ENCODE assay signal across 8 cellular contexts in the genomic region with DNA sequence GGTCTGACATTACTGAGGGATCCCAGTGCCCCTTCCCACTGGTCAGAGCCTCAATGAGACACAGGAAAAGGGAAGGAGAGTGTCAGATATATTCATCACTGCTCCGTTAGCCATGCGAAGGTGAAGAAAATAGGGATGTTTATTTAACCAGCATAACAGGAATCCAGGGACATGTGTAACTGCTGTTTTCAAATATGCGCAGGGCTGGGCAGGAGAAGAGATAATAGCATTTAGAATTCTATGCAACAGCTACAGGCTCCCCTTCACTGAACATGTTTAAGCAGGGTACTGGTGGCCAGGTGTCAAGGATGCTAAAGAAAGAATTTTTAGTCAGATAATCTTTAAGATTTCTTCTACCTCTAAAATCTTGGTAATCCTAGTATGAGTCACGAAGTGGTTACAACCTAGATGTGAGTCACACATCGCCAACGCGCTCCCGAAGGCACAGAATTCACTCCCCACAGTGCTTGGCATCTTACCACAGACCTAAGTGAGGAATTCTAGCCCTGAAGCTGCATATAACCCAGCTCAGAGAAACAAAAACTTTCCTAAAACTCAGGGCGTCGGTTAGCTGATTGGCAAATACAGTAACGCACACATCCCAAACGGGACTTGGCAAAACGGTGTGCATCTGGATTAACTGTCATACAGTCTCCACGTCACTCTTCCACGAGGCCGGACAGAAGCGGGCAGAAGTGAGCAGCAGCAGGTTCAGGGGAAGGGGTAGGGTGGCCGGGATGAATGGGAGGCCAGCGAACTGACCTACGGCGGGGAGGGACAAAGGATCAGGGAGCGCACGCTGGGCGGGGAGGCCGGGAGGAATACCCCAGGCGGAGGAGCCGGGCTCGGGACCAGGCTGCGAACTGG. TPM values are rescaled to one million over a fixed set of nuclear protein-coding genes. Genes with fewer than 3 reads are reported as not detected.
A peak's percentile ranks its signal among the peaks of the same experiment; 100 is the strongest.
DNase-seq lines count a peak whose midpoint lies in the region; ATAC-seq and TF ChIP-seq lines count a peak whose summit lies in the region.

No MANE protein-coding gene starts in this region.

- H3K27me3 ChIP-seq in Peyer's patch = no peaks in the 10 kb centered on the region
- H3K27me3 ChIP-seq in gastroesophageal sphincter = no peaks in the 10 kb centered on the region
- H3K27me3 ChIP-seq in neutrophil = peaks cover 13% of the 10 kb centered on the region
- no peaks in the 10 kb centered on the region for H3K27me3 ChIP-seq in thyroid gland

- CTCF ChIA-PET in activated naive CD4-positive, alpha-beta T cell treated with anti-CD3 and anti-CD28 coated beads, Interleukin-2, amount 10 ng/mL, durations not matched to agents 7 days and 5 days (lab: Charles Lee) = interaction anchor here (0.7 kb wide), 1 partner anchor 106 kb away, joined by 3 read pairs; no protein-coding TSS in a partner anchor

- intact Hi-C loops in thyroid gland (cut with DNase I) = no loop called here

- 0 to 3% methylated on average over 9 to 21 of the region's 29 CpGs for WGBS in gastroesophageal sphincter (ENCODE audit: low coverage in 1 of 2), 2 donors
- WGBS in thyroid gland, 2 donors = 2 to 4% methylated on average over 29 of the region's 29 CpGs

- H3K36me3 ChIP-seq in Peyer's patch = no peaks in the 10 kb centered on the region
- no peaks in the 10 kb centered on the region for H3K36me3 ChIP-seq in gastroesophageal sphincter
- no peaks in the 10 kb centered on the region for H3K36me3 ChIP-seq in neutrophil
- no peaks in the 10 kb centered on the region for H3K36me3 ChIP-seq in thyroid gland

- H3K4me3 Mint-ChIP-seq in activated naive CD4-positive, alpha-beta T cell treated with anti-CD3 and anti-CD28 coated beads, Interleukin-2, amount 10 ng/mL, durations not matched to agents 7 days and 5 days = peak overlapping the region; percentile 99

- H3K27me3 Mint-ChIP-seq in activated naive CD4-positive, alpha-beta T cell treated with anti-CD3 and anti-CD28 coated beads, Interleukin-2, amount 10 ng/mL, durations not matched to agents 7 days and 5 days = peaks cover 6% of the 10 kb centered on the region

- H3K4me1 Mint-ChIP-seq in activated naive CD4-positive, alpha-beta T cell treated with anti-CD3 and anti-CD28 coated beads, Interleukin-2, amount 10 ng/mL, durations not matched to agents 7 days and 5 days = peaks cover 34% of the 10 kb centered on the region

- TF ChIP-seq CTCF in Peyer's patch (IDR thresholded peaks at IDR 0.05) = no peak
- TF ChIP-seq CTCF in gastroesophageal sphincter (IDR thresholded peaks at IDR 0.05) = no peak
- TF ChIP-seq CTCF in neutrophil (IDR thresholded peaks at IDR 0.05) = no peak
- TF ChIP-seq CTCF in thyroid gland (IDR thresholded peaks at IDR 0.05) = no peak

- H3K36me3 Mint-ChIP-seq in activated naive CD4-positive, alpha-beta T cell treated with anti-CD3 and anti-CD28 coated beads, Interleukin-2, amount 10 ng/mL, durations not matched to agents 7 days and 5 days = peaks cover 6% of the 10 kb centered on the region

- peaks cover 0 to 25% (median 3%) of the 10 kb centered on the region in 4 donors for H3K4me1 ChIP-seq in Peyer's patch
- H3K4me1 ChIP-seq in gastroesophageal sphincter = peaks cover 14 to 58% (median 15%) of the 10 kb centered on the region in 3 donors
- H3K4me1 ChIP-seq in neutrophil (ENCODE audit: control insufficient read depth in 1 of 2, insufficient read depth in 1 of 2, low read depth in 1 of 2, low read length in 1 of 2) = peaks cover 17 to 26% of the 10 kb centered on the region in 2 experiments
- peaks cover 51 to 54% of the 10 kb centered on the region in 2 donors for H3K4me1 ChIP-seq in thyroid gland

- H3K9me3 ChIP-seq in Peyer's patch = no peaks in the 10 kb centered on the region
- no peaks in the 10 kb centered on the region for H3K9me3 ChIP-seq in gastroesophageal sphincter
- no peaks in the 10 kb centered on the region for H3K9me3 ChIP-seq in neutrophil
- no peaks in the 10 kb centered on the region for H3K9me3 ChIP-seq in thyroid gland

- TF ChIP-seq POLR2A in Peyer's patch (IDR thresholded peaks at IDR 0.05) = no peak
- TF ChIP-seq POLR2A in gastroesophageal sphincter (IDR thresholded peaks at IDR 0.05) = peak in 1 of 2 donors; percentile 28
- peak in 1 of 2 donors; percentile 69 for TF ChIP-seq POLR2A in thyroid gland (IDR thresholded peaks at IDR 0.05)

- peak overlapping the region; percentile 69 to 88 (median 77) for H3K4me3 ChIP-seq in Peyer's patch
- H3K4me3 ChIP-seq in gastroesophageal sphincter = peak overlapping the region; percentile 65 to 86
- peak overlapping the region; percentile 78 to 88 for H3K4me3 ChIP-seq in neutrophil (ENCODE audit: low read depth in 1 of 2, low read length in 1 of 2)
- H3K4me3 ChIP-seq in thyroid gland (replicated peaks in 1 of 3) = peak overlapping the region; percentile 38 to 93 (median 45)

- peak overlapping the region; percentile 79 to 90 (median 80) for H3K27ac ChIP-seq in Peyer's patch
- peak overlapping the region; percentile 95 to 97 (median 96) for H3K27ac ChIP-seq in gastroesophageal sphincter
- no peak overlapping the region for H3K27ac ChIP-seq in neutrophil
- H3K27ac ChIP-seq in thyroid gland = peak overlapping the region; percentile 95 to 99 (median 99)

- DNase-seq in Ammon's horn (ENCODE audit: low spot score) (peak; percentile 73), Peyer's patch (peak; percentile 23 to 75 (median 64)), thyroid gland (peak; percentile 83)
- DNase-seq in activated naive CD4-positive, alpha-beta T cell treated with anti-CD3 and anti-CD28 coated beads, Interleukin-2, amount 10 ng/mL, durations not matched to agents 7 days and 5 days = peak; percentile 54

- H3K27ac Mint-ChIP-seq in activated naive CD4-positive, alpha-beta T cell treated with anti-CD3 and anti-CD28 coated beads, Interleukin-2, amount 10 ng/mL, durations not matched to agents 7 days and 5 days = peak overlapping the region; percentile 87

- H3K9me3 Mint-ChIP-seq in activated naive CD4-positive, alpha-beta T cell treated with anti-CD3 and anti-CD28 coated beads, Interleukin-2, amount 10 ng/mL, durations not matched to agents 7 days and 5 days = no peaks in the 10 kb centered on the region

- peak; percentile 3 for ATAC-seq in GM19324 (IDR thresholded peaks at IDR 0.05; ENCODE audit: low FRiP score, unreplicated experiment)
- ATAC-seq in HG03469 (IDR thresholded peaks at IDR 0.05; ENCODE audit: unreplicated experiment) = peak; percentile 37
- peak; percentile 56 for ATAC-seq in gastroesophageal sphincter

- no peak for TF ChIP-seq EP300 in gastroesophageal sphincter (IDR thresholded peaks at IDR 0.05)

RNA-seq across cellular contexts. Expression of a gene that starts 1.1 kb away (rescaled TPM):
- 10 to 100 TPM in 1 of 4 donors, 1 to 10 TPM in 3; 4.4 to 40.4 (median 6.2) TPM for total RNA-seq in Peyer's patch
- 100 to 1,000 TPM in 1 of 4 donors, 10 to 100 TPM in 3; 66.3 to 111 (median 83.1) TPM for total RNA-seq in gastroesophageal sphincter
- total RNA-seq in thyroid gland = 100 to 1,000 TPM; 106 to 231 (median 156) TPM

Comparison
In these comparisons a context has a peak if more than half of its experiments do, and no peak if none do; other contexts are left out.
1. ATAC-seq: peak in every context shown above with its lines; median percentile 56 in gastroesophageal sphincter; 37 in HG03469; 3 in GM19324.